ENCODE assay signal across 6 cellular contexts in genomic region chr6:92522589-92522988, GRCh38.
"Had no signal": no experiment of that assay in that cellular context is flagged by ENCODE, and none has a peak within 500 bp of the region (broad histone marks: within the 10 kb centered on the region; RNA-seq: fewer than 3 reads in every experiment).

No MANE protein-coding gene starts in this region.

- H2AFZ ChIP-seq: GM23248 had no signal

- FAIRE-seq: H54 had no signal

- H3K27ac ChIP-seq: GM23248 had no signal

- DNase-seq: GM23248, GOT3, H9, HCEC 1CT, KG1 had no signal

- H3K4me3 ChIP-seq: GM23248 had no signal

- H3K9ac ChIP-seq: GM23248 had no signal
